Comparison of ENCODE assay signal across 1 cellular context in the genomic region with DNA sequence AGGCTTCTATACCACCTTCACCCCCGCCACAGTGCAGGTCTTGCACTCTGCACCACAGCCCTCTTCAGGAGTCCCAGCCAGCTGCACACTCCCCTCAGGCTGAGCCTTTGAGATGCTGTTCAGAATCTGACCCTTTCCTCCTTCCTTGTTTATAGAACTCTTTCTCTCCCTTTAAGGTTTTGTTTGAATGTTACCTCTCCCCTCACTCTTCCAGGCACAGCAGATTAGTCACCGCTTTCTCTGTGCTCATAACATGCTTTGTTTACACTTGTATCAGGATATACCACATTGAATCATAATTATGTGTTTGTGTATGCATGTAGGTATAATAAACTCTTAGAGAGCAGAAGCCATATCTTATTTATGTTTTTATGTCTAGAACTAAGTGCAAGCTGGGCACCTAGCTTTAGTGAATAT.
TF ChIP-seq lines count a peak whose summit lies in the region.

No MANE protein-coding gene starts in this region.

TF ChIP-seq in HCT116, 20 proteins besides CTCF, POLR2A, EP300 and RAD21:
- TF ChIP-seq, protein P1, sequence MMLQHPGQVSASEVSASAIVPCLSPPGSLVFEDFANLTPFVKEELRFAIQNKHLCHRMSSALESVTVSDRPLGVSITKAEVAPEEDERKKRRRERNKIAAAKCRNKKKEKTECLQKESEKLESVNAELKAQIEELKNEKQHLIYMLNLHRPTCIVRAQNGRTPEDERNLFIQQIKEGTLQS (IDR thresholded peaks at IDR 0.05), result no peak
- TF ChIP-seq EZH2phosphoT487 (IDR thresholded peaks at IDR 0.05; ENCODE audit: borderline replicate concordance) (no peak), SP1 (IDR thresholded peaks at IDR 0.05; ENCODE audit: low read depth) (peak; percentile 39; the same call in 1 of the 2 replicates), ELF1 (IDR thresholded peaks at IDR 0.05; ENCODE audit: borderline replicate concordance, low read depth) (no peak), ZNF274 (IDR thresholded peaks at IDR 0.05; ENCODE audit: low read depth, low read length) (no peak), FOSL1 (IDR thresholded peaks at IDR 0.05; ENCODE audit: low read depth) (peak; percentile 26; the same call in 1 of the 2 replicates), SRF (IDR thresholded peaks at IDR 0.05; ENCODE audit: low read depth) (peak; percentile 17; the same call in 1 of the 2 replicates)
